ENCODE assay signal across 1 cellular context in the genomic region with DNA sequence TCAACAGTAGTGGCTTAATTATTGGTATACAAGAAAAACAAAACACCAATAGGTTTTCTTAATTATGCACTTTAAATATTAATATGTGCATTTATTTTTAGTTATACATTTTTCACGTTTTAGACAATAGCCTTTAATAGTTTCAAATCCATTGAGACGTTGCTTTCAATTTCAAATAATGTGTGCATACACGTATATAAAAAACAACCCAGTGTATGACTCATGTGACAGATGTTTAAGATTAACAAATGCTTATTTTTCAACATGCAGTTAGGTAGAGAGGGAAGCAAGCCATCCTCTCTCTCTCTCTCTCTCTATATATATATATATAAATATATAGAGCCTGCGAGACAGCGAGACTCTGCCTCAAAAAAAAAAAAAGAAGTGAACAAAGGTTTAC.
TF ChIP-seq lines count a peak whose summit lies in the region.

No MANE protein-coding gene starts in this region.

TF ChIP-seq in GM12878, 131 proteins besides CTCF, POLR2A, EP300 and RAD21 (continued from another document):
- no peak for TF ChIP-seq REST (IDR thresholded peaks at IDR 0.05; ENCODE audit: low read depth, low read length)
- no peak for TF ChIP-seq CEBPB (IDR thresholded peaks at IDR 0.05; ENCODE audit: borderline replicate concordance in 1 of 2, low read depth in 2 of 2, low read length in 2 of 2)
- no peak for TF ChIP-seq HCFC1 (IDR thresholded peaks at IDR 0.05; ENCODE audit: low read length)
- TF ChIP-seq ESRRA (IDR thresholded peaks at IDR 0.05; ENCODE audit: low read length) = no peak
- no peak for TF ChIP-seq CBX3 (IDR thresholded peaks at IDR 0.05; ENCODE audit: borderline replicate concordance, low read depth)
- no peak for TF ChIP-seq ZBED1 (IDR thresholded peaks at IDR 0.05; ENCODE audit: borderline replicate concordance)
- TF ChIP-seq EZH2 (IDR thresholded peaks at IDR 0.05; ENCODE audit: borderline replicate concordance, control insufficient read depth, low read depth, low read length) = no peak
- TF ChIP-seq MYC (IDR thresholded peaks at IDR 0.05; ENCODE audit: insufficient read depth, insufficient read length, insufficient replicate concordance, low read length, severe bottlenecking) = no peak
- no peak for TF ChIP-seq ZNF207 (IDR thresholded peaks at IDR 0.05; ENCODE audit: borderline replicate concordance)
- TF ChIP-seq DPF2 (IDR thresholded peaks at IDR 0.05) = no peak
- TF ChIP-seq, protein P1, sequence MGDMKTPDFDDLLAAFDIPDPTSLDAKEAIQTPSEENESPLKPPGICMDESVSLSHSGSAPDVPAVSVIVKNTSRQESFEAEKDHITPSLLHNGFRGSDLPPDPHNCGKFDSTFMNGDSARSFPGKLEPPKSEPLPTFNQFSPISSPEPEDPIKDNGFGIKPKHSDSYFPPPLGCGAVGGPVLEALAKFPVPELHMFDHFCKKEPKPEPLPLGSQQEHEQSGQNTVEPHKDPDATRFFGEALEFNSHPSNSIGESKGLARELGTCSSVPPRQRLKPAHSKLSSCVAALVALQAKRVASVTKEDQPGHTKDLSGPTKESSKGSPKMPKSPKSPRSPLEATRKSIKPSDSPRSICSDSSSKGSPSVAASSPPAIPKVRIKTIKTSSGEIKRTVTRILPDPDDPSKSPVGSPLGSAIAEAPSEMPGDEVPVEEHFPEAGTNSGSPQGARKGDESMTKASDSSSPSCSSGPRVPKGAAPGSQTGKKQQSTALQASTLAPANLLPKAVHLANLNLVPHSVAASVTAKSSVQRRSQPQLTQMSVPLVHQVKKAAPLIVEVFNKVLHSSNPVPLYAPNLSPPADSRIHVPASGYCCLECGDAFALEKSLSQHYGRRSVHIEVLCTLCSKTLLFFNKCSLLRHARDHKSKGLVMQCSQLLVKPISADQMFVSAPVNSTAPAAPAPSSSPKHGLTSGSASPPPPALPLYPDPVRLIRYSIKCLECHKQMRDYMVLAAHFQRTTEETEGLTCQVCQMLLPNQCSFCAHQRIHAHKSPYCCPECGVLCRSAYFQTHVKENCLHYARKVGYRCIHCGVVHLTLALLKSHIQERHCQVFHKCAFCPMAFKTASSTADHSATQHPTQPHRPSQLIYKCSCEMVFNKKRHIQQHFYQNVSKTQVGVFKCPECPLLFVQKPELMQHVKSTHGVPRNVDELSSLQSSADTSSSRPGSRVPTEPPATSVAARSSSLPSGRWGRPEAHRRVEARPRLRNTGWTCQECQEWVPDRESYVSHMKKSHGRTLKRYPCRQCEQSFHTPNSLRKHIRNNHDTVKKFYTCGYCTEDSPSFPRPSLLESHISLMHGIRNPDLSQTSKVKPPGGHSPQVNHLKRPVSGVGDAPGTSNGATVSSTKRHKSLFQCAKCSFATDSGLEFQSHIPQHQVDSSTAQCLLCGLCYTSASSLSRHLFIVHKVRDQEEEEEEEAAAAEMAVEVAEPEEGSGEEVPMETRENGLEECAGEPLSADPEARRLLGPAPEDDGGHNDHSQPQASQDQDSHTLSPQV (IDR thresholded peaks at IDR 0.05) = no peak
TF ChIP-seq in GM12878: peak in this region for 0.
